ENCODE assay signal across 8 cellular contexts in genomic region chr16:2196162-2196980, GRCh38. TPM values are rescaled to one million over a fixed set of nuclear protein-coding genes. Genes with fewer than 3 reads are reported as not detected.
DNase-seq lines count a peak whose midpoint lies in the region; FAIRE-seq and TF ChIP-seq lines count a peak whose summit lies in the region.

A gene with protein sequence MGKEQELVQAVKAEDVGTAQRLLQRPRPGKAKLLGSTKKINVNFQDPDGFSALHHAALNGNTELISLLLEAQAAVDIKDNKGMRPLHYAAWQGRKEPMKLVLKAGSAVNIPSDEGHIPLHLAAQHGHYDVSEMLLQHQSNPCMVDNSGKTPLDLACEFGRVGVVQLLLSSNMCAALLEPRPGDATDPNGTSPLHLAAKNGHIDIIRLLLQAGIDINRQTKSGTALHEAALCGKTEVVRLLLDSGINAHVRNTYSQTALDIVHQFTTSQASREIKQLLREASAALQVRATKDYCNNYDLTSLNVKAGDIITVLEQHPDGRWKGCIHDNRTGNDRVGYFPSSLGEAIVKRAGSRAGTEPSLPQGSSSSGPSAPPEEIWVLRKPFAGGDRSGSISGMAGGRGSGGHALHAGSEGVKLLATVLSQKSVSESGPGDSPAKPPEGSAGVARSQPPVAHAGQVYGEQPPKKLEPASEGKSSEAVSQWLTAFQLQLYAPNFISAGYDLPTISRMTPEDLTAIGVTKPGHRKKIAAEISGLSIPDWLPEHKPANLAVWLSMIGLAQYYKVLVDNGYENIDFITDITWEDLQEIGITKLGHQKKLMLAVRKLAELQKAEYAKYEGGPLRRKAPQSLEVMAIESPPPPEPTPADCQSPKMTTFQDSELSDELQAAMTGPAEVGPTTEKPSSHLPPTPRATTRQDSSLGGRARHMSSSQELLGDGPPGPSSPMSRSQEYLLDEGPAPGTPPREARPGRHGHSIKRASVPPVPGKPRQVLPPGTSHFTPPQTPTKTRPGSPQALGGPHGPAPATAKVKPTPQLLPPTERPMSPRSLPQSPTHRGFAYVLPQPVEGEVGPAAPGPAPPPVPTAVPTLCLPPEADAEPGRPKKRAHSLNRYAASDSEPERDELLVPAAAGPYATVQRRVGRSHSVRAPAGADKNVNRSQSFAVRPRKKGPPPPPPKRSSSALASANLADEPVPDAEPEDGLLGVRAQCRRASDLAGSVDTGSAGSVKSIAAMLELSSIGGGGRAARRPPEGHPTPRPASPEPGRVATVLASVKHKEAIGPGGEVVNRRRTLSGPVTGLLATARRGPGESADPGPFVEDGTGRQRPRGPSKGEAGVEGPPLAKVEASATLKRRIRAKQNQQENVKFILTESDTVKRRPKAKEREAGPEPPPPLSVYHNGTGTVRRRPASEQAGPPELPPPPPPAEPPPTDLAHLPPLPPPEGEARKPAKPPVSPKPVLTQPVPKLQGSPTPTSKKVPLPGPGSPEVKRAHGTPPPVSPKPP (N-terminal part only) (minus strand): TSS chr16:2196605. CDS start chr16:2196432, 173 bp downstream.

- H4K5ac ChIP-seq in H1 (ENCODE audit: insufficient read length, low read depth, low read length), result no peak within 1 kb of the TSS

- FAIRE-seq in H1 (lab: Jason Lieb, UNC) (no peak), RCC 7860 (lab: Jason Lieb, UNC) (no peak)

- no peak within 1 kb of the TSS for H3K27ac Mint-ChIP-seq in progenitor cell of endocrine pancreas

- H2BK15ac ChIP-seq in H1 (ENCODE audit: low read length), result peak within 1 kb of the TSS; percentile 72

- H3K9me3 Mint-ChIP-seq in progenitor cell of endocrine pancreas (ENCODE audit: low read depth), result no peaks in the 10 kb centered on the region

- 0% methylated on average over 7 of the region's 129 CpGs; no CpG with 5 or more reads in 1 of the 2 experiments for WGBS in H1 (ENCODE audit: extremely low coverage in 1 of 2, insufficient coverage in 1 of 2, insufficient read length in 1 of 2, insufficient replicate concordance in 2 of 2, low coverage in 1 of 2, low lambda C conversion rate in 2 of 2, missing lambda C conversion rate in 1 of 2), 2 experiments

- peak within 1 kb of the TSS; percentile 63 for H3K4me3 Mint-ChIP-seq in progenitor cell of endocrine pancreas (ENCODE audit: low read depth)

- H3K36me3 Mint-ChIP-seq in progenitor cell of endocrine pancreas (ENCODE audit: insufficient read depth), result no peaks in the 10 kb centered on the region

- TF ChIP-seq POLR2A in H1 (IDR thresholded peaks at IDR 0.05; ENCODE audit: control extremely low read depth in 1 of 2, low read depth in 2 of 2, low read length in 2 of 2), result no peak

- H3K4me1 ChIP-seq in OCI-LY3 (ENCODE audit: low read length), result peaks cover 5% of the 10 kb centered on the region; the same call in 1 of the 2 replicates
- H3K4me1 ChIP-seq in H1 (replicated peaks in 1 of 4; ENCODE audit: control insufficient read depth in 3 of 4, insufficient read depth in 4 of 4, low read length in 3 of 4), result peaks cover 0 to 10% (median 3%) of the 10 kb centered on the region in 4 experiments; a peak in 4 of 7 replicates

- POLR2A ChIA-PET in H1 (lab: Charles Lee; ENCODE audit: partially characterized antibody), result interaction anchor here (0.8 to 6.9 kb wide), 14 partner anchors 10 to 56 kb away, joined by 3 to 63 read pairs (median 6); partner anchors contain the start of genes BRICD5, DNASE1L2, ECI1 and MLST8

- H3K79me1 ChIP-seq in H1 (ENCODE audit: low read depth, low read length), result no peaks in the 10 kb centered on the region

- H3K4me1 Mint-ChIP-seq in progenitor cell of endocrine pancreas (ENCODE audit: low read depth), result peaks cover 3% of the 10 kb centered on the region

- H3K56ac ChIP-seq in H1 (replicated peaks; ENCODE audit: insufficient read length, low read depth, low read length), result no peak within 1 kb of the TSS

- peaks cover 35% of the 10 kb centered on the region for H3K27me3 Mint-ChIP-seq in progenitor cell of endocrine pancreas

- CTCF ChIA-PET in H1 (lab: Charles Lee; ENCODE audit: partially characterized antibody), result interaction anchor here (0.6 to 3.2 kb wide), 8 partner anchors 7 to 467 kb away, joined by 3 to 26 read pairs (median 9); partner anchors contain the start of genes BRICD5, DNASE1L2 and ECI1

- no peak within 1 kb of the TSS for H2BK120ac ChIP-seq in H1 (replicated peaks; ENCODE audit: low read depth, low read length)

- peaks cover 8% of the 10 kb centered on the region; the same call in 1 of the 2 replicates for H3K23me2 ChIP-seq in H1 (ENCODE audit: low read depth, low read length)

- DNase-seq in NCI-H1436 (lab: John Stamatoyannopoulos, UW) (peak; percentile 17), NCI-H1436 treated with DMSO at 0.1 percent for 48 hours (lab: John Stamatoyannopoulos, UW) (no peak), H1 (ENCODE audit: low read depth in 1 of 2, low spot score in 2 of 2) (no peak), progenitor cell of endocrine pancreas (ENCODE audit: low spot score, unreplicated experiment) (no peak), NCI-H187 treated with DMSO at 0.1 percent for 48 hours (lab: John Stamatoyannopoulos, UW) (no peak), LoVo (ENCODE audit: low spot score) (no peak), RCC 7860 (ENCODE audit: low spot score) (no peak)

- peak within 1 kb of the TSS; percentile 85 for H4K91ac ChIP-seq in H1 (replicated peaks; ENCODE audit: insufficient read length, low read length)

- no peak within 1 kb of the TSS for H3K14ac ChIP-seq in H1 (ENCODE audit: insufficient read length)

- no peaks in the 10 kb centered on the region for H3K79me2 ChIP-seq in OCI-LY3 (ENCODE audit: low read length)
- H3K79me2 ChIP-seq in H1 (ENCODE audit: control insufficient read depth in 1 of 2, insufficient read depth in 2 of 2, low read length in 2 of 2), result no peaks in the 10 kb centered on the region

- H3K27me3 ChIP-seq in OCI-LY3 (ENCODE audit: low read depth, low read length) (peaks cover 48% of the 10 kb centered on the region), H1 (replicated peaks in 1 of 4; ENCODE audit: control insufficient read depth in 3 of 4, extremely low read depth in 1 of 4, insufficient read depth in 3 of 4, low read length in 3 of 4) (peaks cover 4 to 34% (median 24%) of the 10 kb centered on the region in 4 experiments)

- no peaks in the 10 kb centered on the region for H3K9me3 ChIP-seq in OCI-LY3 (ENCODE audit: insufficient read depth, low read length)
- H3K9me3 ChIP-seq in H1 (ENCODE audit: insufficient read depth in 2 of 2, low read depth in 1 of 2, low read length in 1 of 2), result no peaks in the 10 kb centered on the region

- H3K9ac ChIP-seq in OCI-LY3 (ENCODE audit: low read length) (0 out of 2 replicates have a peak within 1 kb of the TSS, but pooled peaks have one; percentile 18), H1 (replicated peaks in 1 of 4; ENCODE audit: extremely low read depth in 1 of 4, low read depth in 3 of 4, low read length in 3 of 4) (no peak within 1 kb of the TSS)

- H3K36me3 ChIP-seq in OCI-LY3 (replicated peaks; ENCODE audit: low read depth, low read length) (no peaks in the 10 kb centered on the region), H1 (ENCODE audit: control insufficient read depth in 2 of 4, insufficient read depth in 4 of 4, low read length in 3 of 4) (no peaks in the 10 kb centered on the region)

- no peak for TF ChIP-seq RAD21 in H1 (IDR thresholded peaks at IDR 0.05 in 1 of 2, conservative IDR thresholded peaks at IDR 0.05 in 1 of 2; ENCODE audit: low read depth in 2 of 2, low read length in 2 of 2)

- H3K18ac ChIP-seq in H1 (ENCODE audit: extremely low read depth, low read length), result no peak within 1 kb of the TSS; the same call in 1 of the 2 replicates

- H2BK5ac ChIP-seq in H1 (ENCODE audit: low read depth, low read length), result no peak within 1 kb of the TSS

- H4K20me1 ChIP-seq in OCI-LY3 (ENCODE audit: insufficient read depth, low read length) (no peaks in the 10 kb centered on the region), H1 (replicated peaks in 1 of 2; ENCODE audit: control insufficient read depth in 1 of 2, insufficient read depth in 2 of 2, low read length in 2 of 2) (peaks cover 4 to 14% of the 10 kb centered on the region in 2 experiments)

- H3K23ac ChIP-seq in H1 (ENCODE audit: insufficient read length), result no peak within 1 kb of the TSS

- H4K8ac ChIP-seq in H1 (ENCODE audit: extremely low read depth, insufficient read depth, low read length), result peak within 1 kb of the TSS; percentile 89

- no peak within 1 kb of the TSS for H2BK20ac ChIP-seq in H1 (ENCODE audit: low read length)

- H3K27ac ChIP-seq in OCI-LY3 (ENCODE audit: low read length), result no peak within 1 kb of the TSS
- no peak within 1 kb of the TSS for H3K27ac ChIP-seq in H1 (ENCODE audit: low read depth, low read length)

- no peak within 1 kb of the TSS for H2BK12ac ChIP-seq in H1 (ENCODE audit: low read depth, low read length)

- TF ChIP-seq EP300 in H1 (IDR thresholded peaks at IDR 0.05; ENCODE audit: borderline replicate concordance in 1 of 2, low read depth in 2 of 2, low read length in 2 of 2), result no peak

- H2AK5ac ChIP-seq in H1 (ENCODE audit: low read depth, low read length), result peak within 1 kb of the TSS; percentile 24; the same call in 1 of the 2 replicates

- no peak for TF ChIP-seq CTCF in OCI-LY3 (IDR thresholded peaks at IDR 0.05; ENCODE audit: low read depth, low read length)
- no peak for TF ChIP-seq CTCF in H1 (IDR thresholded peaks at IDR 0.05; ENCODE audit: control extremely low read depth in 1 of 3, insufficient read depth in 1 of 3, low read depth in 1 of 3, low read length in 3 of 3)
- TF ChIP-seq CTCF in progenitor cell of endocrine pancreas (IDR thresholded peaks at IDR 0.05; ENCODE audit: unreplicated experiment), result no peak

- H3K4me2 ChIP-seq in OCI-LY3 (ENCODE audit: low read length), result peak within 1 kb of the TSS; percentile 64
- peak within 1 kb of the TSS; percentile 52 to 97 for H3K4me2 ChIP-seq in H1 (ENCODE audit: insufficient read depth in 1 of 2, low read depth in 2 of 2, low read length in 2 of 2)

- H2AFZ ChIP-seq in OCI-LY3 (ENCODE audit: low read depth, low read length) (no peak within 1 kb of the TSS), H1 (ENCODE audit: low read length) (no peak within 1 kb of the TSS)

- peak within 1 kb of the TSS; percentile 69 for H3K4ac ChIP-seq in H1 (replicated peaks; ENCODE audit: insufficient read length, low read depth, low read length)

- H3K4me3 ChIP-seq in OCI-LY3 (ENCODE audit: low read length) (peak within 1 kb of the TSS; percentile 68), H1 (ENCODE audit: extremely low read depth in 1 of 4, insufficient read depth in 2 of 4, low read depth in 3 of 4, low read length in 4 of 4) (peak within 1 kb of the TSS; percentile 39 to 74 (median 48))

TF ChIP-seq in H1, 55 proteins besides CTCF, POLR2A, EP300 and RAD21 (continues in another document):
- no peak for TF ChIP-seq TBP (IDR thresholded peaks at IDR 0.05; ENCODE audit: low read depth, low read length)

RNA-seq across cellular contexts. Expression of the gene that starts here (rescaled TPM):
- total RNA-seq in H1 (2021; fragmentation: NEBNext Ultra II Directional; extraction: Animal tissue kit (Norgen Biotek cat#: 25700)), result 6.4 and 6.5 TPM in 2 replicates
- polyA plus RNA-seq in H1 (2011; rRNA removed), result 1.2 and 2.7 TPM in 2 replicates
- 2.0 TPM for polyA plus RNA-seq in H1 (2011; cell fraction: cytosol; rRNA removed)
- polyA plus RNA-seq in H1 (2011; cell fraction: nucleus; rRNA removed), result 9.8 TPM
- 2.7 to 3.7 TPM (median 3.2 TPM) in 4 replicates for polyA plus RNA-seq in H1 (2012, experiment 1 of 2)
- 2.8 TPM for polyA plus RNA-seq in H1 (2012, experiment 2 of 2)
- 2.0 TPM for polyA plus RNA-seq in H1 (2013, experiment 1 of 2)
- 1.9 TPM for polyA plus RNA-seq in H1 (2013, experiment 2 of 2)
- polyA minus RNA-seq in H1 (2011; rRNA and poly(A)+ RNA removed), result 0.93 and 1.9 TPM in 2 replicates
- 4.5 TPM for polyA minus RNA-seq in H1 (2011; cell fraction: cytosol; rRNA and poly(A)+ RNA removed)
- polyA minus RNA-seq in H1 (2011; cell fraction: nucleus; rRNA and poly(A)+ RNA removed), result 4.4 TPM
- total RNA-seq in progenitor cell of endocrine pancreas, result 12.7 and 13.1 TPM in 2 replicates
